Comparison of ENCODE assay signal across 25 cellular contexts in the genomic region with DNA sequence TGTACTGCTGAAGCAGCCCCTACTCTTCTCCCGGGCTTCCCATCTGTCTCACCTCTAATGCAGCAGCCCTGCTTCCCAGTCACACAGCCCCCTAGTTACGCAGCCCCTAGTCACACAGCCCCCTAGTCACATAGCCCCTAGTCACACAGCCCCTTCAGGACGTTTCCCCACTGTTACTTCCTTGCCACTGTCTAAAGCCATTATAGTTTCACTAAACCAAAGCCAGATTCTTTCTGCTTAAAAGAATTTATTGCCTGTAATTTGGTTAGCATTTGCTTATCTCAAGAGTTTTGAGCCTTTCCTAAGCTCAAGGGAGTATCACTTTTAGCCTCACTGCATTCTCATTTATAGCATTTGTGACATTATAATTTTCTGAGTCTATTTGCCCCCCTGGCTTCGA.
"Had no signal": no experiment of that assay in that cellular context is flagged by ENCODE, and none has a peak within 500 bp of the region (broad histone marks: within the 10 kb centered on the region; RNA-seq: fewer than 3 reads in every experiment).

No MANE protein-coding gene starts in this region.

- H3K4me3 ChIP-seq: body of pancreas, cardiac muscle cell, heart right ventricle, pancreas, thoracic aorta, upper lobe of right lung had no signal

- H3K4me1 ChIP-seq: body of pancreas, heart right ventricle, pancreas, upper lobe of right lung had no signal

- H3K27ac ChIP-seq: body of pancreas, cardiac muscle cell, epithelial cell of prostate, heart right ventricle, pancreas, thoracic aorta, upper lobe of right lung had no signal

- H3K27me3 ChIP-seq: body of pancreas, cardiac muscle cell, heart right ventricle, pancreas, upper lobe of right lung had no signal

- DNase-seq: activated B cell treated with CpG ODN at 0.5 μM for 24 hours; activated CD4-positive, alpha-beta T cell treated with anti-CD3 and anti-CD28 coated beads for 36 hours; activated CD4-positive, alpha-beta T cell treated with anti-CD3 and anti-CD28 coated beads, Interleukin-2, amount 50 U/mL, for 4 hours; activated CD8-positive, alpha-beta memory T cell treated with anti-CD3 and anti-CD28 coated beads for 24 hours; activated CD8-positive, alpha-beta memory T cell treated with anti-CD3 and anti-CD28 coated beads, Interleukin-2, amount 50 U/mL, for 4 hours; activated effector memory CD4-positive, alpha-beta T cell treated with anti-CD3 and anti-CD28 coated beads, Interleukin-2, amount 50 U/mL, for 16 hours; activated naive CD4-positive, alpha-beta T cell treated with anti-CD3 and anti-CD28 coated beads, Interleukin-2, amount 10 ng/mL, durations not matched to agents 7 days and 5 days; activated naive CD8-positive, alpha-beta T cell treated with anti-CD3 and anti-CD28 coated beads, Interleukin-2, amount 50 U/mL, for 24 hours; activated T-cell treated with anti-CD3 and anti-CD28 coated beads, Interleukin-2, amount 50 U/mL, for 4 hours; anterior cingulate cortex; body of pancreas; cortex of kidney; heart right ventricle; islet precursor cell; left cardiac atrium; mesenchymal stem cell; pancreas; right cardiac atrium; stimulated activated CD4-positive, alpha-beta T cell treated with anti-CD3 and anti-CD28 coated beads, Interleukin-4, amount 100 ng/mL, for 24 hours; stimulated activated naive CD4-positive, alpha-beta T cell treated with Interleukin-2 at 50 U/mL for 16 hours; T1000; upper lobe of right lung had no signal

- H3K36me3 ChIP-seq: cardiac muscle cell had no signal

- H3K9me3 ChIP-seq: body of pancreas, heart right ventricle, pancreas, thoracic aorta, upper lobe of right lung had no signal
